In the genomic region with DNA sequence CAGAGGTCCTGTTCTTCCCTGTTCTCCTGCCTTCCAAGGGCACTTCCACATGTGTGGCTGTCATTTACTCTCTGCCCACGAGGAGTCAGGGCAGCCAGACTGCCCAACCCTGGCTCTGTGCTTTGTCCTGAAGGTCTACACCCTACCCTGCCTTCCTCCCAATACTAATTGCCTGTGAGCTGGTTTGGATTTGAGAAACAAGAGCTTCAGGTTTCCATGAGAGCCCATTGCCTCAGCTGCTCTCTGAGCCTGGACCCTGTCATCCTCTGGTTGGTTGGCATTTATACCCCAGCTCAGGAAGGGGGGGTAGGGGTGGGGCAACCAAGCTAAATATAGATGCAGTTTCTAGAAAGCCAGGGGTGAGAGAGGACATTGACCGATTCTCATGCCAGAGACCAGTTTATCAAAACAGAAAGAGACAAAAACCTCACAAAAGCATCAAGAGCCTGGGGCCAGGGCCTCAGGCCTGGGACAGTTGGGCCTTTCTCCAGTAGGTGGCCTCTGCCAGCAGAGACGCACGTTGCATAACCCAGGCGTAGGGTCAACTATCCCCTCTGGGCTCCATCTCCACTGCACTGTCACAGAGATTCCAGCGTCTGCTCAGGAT, we compare ENCODE assay signal across 8 cellular contexts. TPM values are rescaled to one million over a fixed set of nuclear protein-coding genes. Genes with fewer than 3 reads are reported as not detected.
DNase-seq lines count a peak whose midpoint lies in the region; ATAC-seq and TF ChIP-seq lines count a peak whose summit lies in the region.

No MANE protein-coding gene starts in this region.

- H3K4me1 ChIP-seq in transverse colon, result peaks cover 0 to 16% (median 12%) of the 10 kb centered on the region in 4 donors

- H3K36me3 ChIP-seq in transverse colon, result no peaks in the 10 kb centered on the region

- no peak for TF ChIP-seq EP300 in transverse colon (IDR thresholded peaks at IDR 0.05; ENCODE audit: low read depth)

- in situ Hi-C loops in transverse colon (cut with MboI; ENCODE audit: low pct_ligation_motif_present in 1 of 4, low pct_unique_long_range_greater_than_20kb in 1 of 4, low sequenced_read_pairs in 3 of 4), result loop anchor here in 1 of 4 donors (25.0 kb wide), 1 partner anchor 292 kb away; a partner anchor contains a TSS

- H3K36me3 Mint-ChIP-seq in activated T-helper 17 cell treated with anti-CD3 and anti-CD28 coated beads, Interleukin-2, amount 50 U/mL, for 72 hours (ENCODE audit: low read depth), result peaks cover 100% of the 10 kb centered on the region

- no peaks in the 10 kb centered on the region for H3K27me3 ChIP-seq in transverse colon

- H3K9me3 ChIP-seq in transverse colon, result no peaks in the 10 kb centered on the region

- TF ChIP-seq POLR2A in transverse colon (IDR thresholded peaks at IDR 0.05), result no peak

- peak overlapping the region; percentile 95 for H3K27ac Mint-ChIP-seq in activated T-helper 17 cell treated with anti-CD3 and anti-CD28 coated beads, Interleukin-2, amount 50 U/mL, for 72 hours

- no peaks in the 10 kb centered on the region for H3K9me3 Mint-ChIP-seq in activated T-helper 17 cell treated with anti-CD3 and anti-CD28 coated beads, Interleukin-2, amount 50 U/mL, for 72 hours

- H3K4me3 Mint-ChIP-seq in activated T-helper 17 cell treated with anti-CD3 and anti-CD28 coated beads, Interleukin-2, amount 50 U/mL, for 72 hours, result peak overlapping the region; percentile 84

- H3K4me1 Mint-ChIP-seq in activated T-helper 17 cell treated with anti-CD3 and anti-CD28 coated beads, Interleukin-2, amount 50 U/mL, for 72 hours, result peaks cover 60% of the 10 kb centered on the region

- H3K27me3 Mint-ChIP-seq in activated T-helper 17 cell treated with anti-CD3 and anti-CD28 coated beads, Interleukin-2, amount 50 U/mL, for 72 hours, result no peaks in the 10 kb centered on the region

- peak; percentile 39 for ATAC-seq in HG03045 (IDR thresholded peaks at IDR 0.05; ENCODE audit: unreplicated experiment)
- ATAC-seq in activated T-helper 17 cell treated with anti-CD3 and anti-CD28 coated beads, Interleukin-2, amount 50 U/mL, for 72 hours (replicated peaks), result no peak
- no peak for ATAC-seq in HG03025 (IDR thresholded peaks at IDR 0.05; ENCODE audit: low FRiP score, unreplicated experiment)
- ATAC-seq in HG02973 (IDR thresholded peaks at IDR 0.05; ENCODE audit: unreplicated experiment), result no peak
- no peak for ATAC-seq in GM21529 (IDR thresholded peaks at IDR 0.05; ENCODE audit: unreplicated experiment)

- 48% methylated on average over 6 of the region's 6 CpGs; no CpG with 5 or more reads in 1 of the 2 donors for WGBS in transverse colon (ENCODE audit: low coverage in 1 of 2), 2 donors

- H3K27ac ChIP-seq in transverse colon, result peak overlapping the region; percentile 10 to 71 (median 38)

- H3K4me3 ChIP-seq in transverse colon, result no peak overlapping the region

- DNase-seq in GM10266 (ENCODE audit: extremely low spot score) (no peak), islet precursor cell (peak; percentile 91), transverse colon (peak; percentile 62)

- peak; percentile 60 for TF ChIP-seq CTCF in GM10266 (IDR thresholded peaks at IDR 0.05; ENCODE audit: control insufficient read depth, insufficient read depth, low read depth, missing control alignments)
- peak; percentile 10 to 45 (median 38) for TF ChIP-seq CTCF in transverse colon (IDR thresholded peaks at IDR 0.05)

- intact Hi-C loops in transverse colon (cut with DNase I; ENCODE audit: low total_unique reads), result no loop called here

RNA-seq across cellular contexts. Expression of a gene that starts 34.5 kb away (rescaled TPM):
- total RNA-seq in activated T-helper 17 cell treated with anti-CD3 and anti-CD28 coated beads, Interleukin-2, amount 50 U/mL, for 72 hours, result 100 to 1,000 TPM in 1 of 2 donors, 10 to 100 TPM in 1; 70.9 to 182 TPM
- total RNA-seq in transverse colon, result 100 to 1,000 TPM in 2 of 4 donors, 10 to 100 TPM in 2; 62.3 to 191 (median 117) TPM

RNA-seq across cellular contexts. Expression of a gene that starts 50.6 kb away (rescaled TPM):
- total RNA-seq in activated T-helper 17 cell treated with anti-CD3 and anti-CD28 coated beads, Interleukin-2, amount 50 U/mL, for 72 hours, result 100 to 1,000 TPM; 163 to 471 TPM
- 100 to 1,000 TPM in 1 of 4 donors, 10 to 100 TPM in 3; 19.4 to 133 (median 28.3) TPM for total RNA-seq in transverse colon
